13 cellular contexts compared by ENCODE assay signal in the genomic region with DNA sequence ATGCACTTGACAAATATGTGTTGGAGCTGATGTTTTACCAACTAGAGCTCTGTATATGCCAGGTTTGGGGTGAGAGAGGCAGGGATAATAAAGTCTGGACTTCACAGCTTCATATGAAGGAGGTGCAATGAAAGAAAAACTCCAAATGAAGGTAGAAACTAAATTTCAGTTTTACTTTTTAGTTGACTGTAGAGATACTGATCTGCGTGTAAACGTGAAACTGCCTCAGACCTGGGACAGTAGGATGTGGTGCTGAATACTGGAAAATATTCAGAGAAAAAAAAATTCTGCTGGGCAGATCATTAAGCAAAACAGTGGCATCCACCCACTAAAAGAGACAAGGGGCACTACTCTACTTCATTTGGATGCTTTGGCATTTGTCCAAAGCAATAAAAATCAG.
DNase-seq lines count a peak whose midpoint lies in the region; ATAC-seq and TF ChIP-seq lines count a peak whose summit lies in the region.
"Had no signal": no experiment of that assay in that cellular context is flagged by ENCODE, and none has a peak within 500 bp of the region (broad histone marks: within the 10 kb centered on the region; RNA-seq: fewer than 3 reads in every experiment).

No MANE protein-coding gene starts in this region.

- CTCF ChIA-PET in activated CD8-positive, alpha-beta memory T cell treated with anti-CD3 and anti-CD28 coated beads, Interleukin-2, amount 10 ng/mL, durations not matched to agents 7 days and 5 days (lab: Charles Lee): interaction anchor here (0.7 to 1.7 kb wide), 9 partner anchors 10 to 277 kb away, joined by 3 to 7 read pairs (median 3); no protein-coding TSS in a partner anchor

- DNase-seq in activated CD8-positive, alpha-beta memory T cell treated with anti-CD3 and anti-CD28 coated beads, Interleukin-2, amount 10 ng/mL, durations not matched to agents 7 days and 5 days: no peak
- no peak for DNase-seq in activated CD8-positive, alpha-beta memory T cell treated with anti-CD3 and anti-CD28 coated beads for 24 hours
- peak; percentile 48 for DNase-seq in T-helper 2 cell treated with Interferon-gamma antibody and Interleukin-4, amounts not matched to agents 5 μg/mL and 100 μg/mL, for 36 hours (ENCODE audit: low spot score)
- DNase-seq in natural killer cell (no peak), glomerular visceral epithelial cell (ENCODE audit: extremely low spot score) (no peak), NOMO-1 treated with dmso at 0.1 percent for 144 hours (lab: John Stamatoyannopoulos, UW; ENCODE audit: unreplicated experiment) (no peak)
- DNase-seq: colonic mucosa, DMS 273 treated with DMSO at 0.1 percent for 48 hours, pancreas, small intestine, substantia nigra had no signal

- H3K36me3 Mint-ChIP-seq in activated CD8-positive, alpha-beta memory T cell treated with anti-CD3 and anti-CD28 coated beads, Interleukin-2, amount 10 ng/mL, durations not matched to agents 7 days and 5 days: peaks cover 43% of the 10 kb centered on the region
- H3K36me3 Mint-ChIP-seq in T-helper 2 cell treated with Interferon-gamma antibody and Interleukin-4, amounts not matched to agents 5 μg/mL and 100 μg/mL, for 36 hours (ENCODE audit: low read depth): peaks cover 65% of the 10 kb centered on the region
- H3K36me3 Mint-ChIP-seq in natural killer cell: no peaks in the 10 kb centered on the region

- no peaks in the 10 kb centered on the region for H3K27me3 Mint-ChIP-seq in activated CD8-positive, alpha-beta memory T cell treated with anti-CD3 and anti-CD28 coated beads, Interleukin-2, amount 10 ng/mL, durations not matched to agents 7 days and 5 days
- H3K27me3 Mint-ChIP-seq in T-helper 2 cell treated with Interferon-gamma antibody and Interleukin-4, amounts not matched to agents 5 μg/mL and 100 μg/mL, for 36 hours (ENCODE audit: low read depth): no peaks in the 10 kb centered on the region
- H3K27me3 Mint-ChIP-seq in natural killer cell (ENCODE audit: low read depth in 2 of 2): no peaks in the 10 kb centered on the region

- H3K27ac Mint-ChIP-seq in activated CD8-positive, alpha-beta memory T cell treated with anti-CD3 and anti-CD28 coated beads, Interleukin-2, amount 10 ng/mL, durations not matched to agents 7 days and 5 days: peak overlapping the region; percentile 60
- peak overlapping the region; percentile 71 for H3K27ac Mint-ChIP-seq in T-helper 2 cell treated with Interferon-gamma antibody and Interleukin-4, amounts not matched to agents 5 μg/mL and 100 μg/mL, for 36 hours
- H3K27ac Mint-ChIP-seq in natural killer cell: no peak overlapping the region

- H3K4me1 Mint-ChIP-seq in activated CD8-positive, alpha-beta memory T cell treated with anti-CD3 and anti-CD28 coated beads, Interleukin-2, amount 10 ng/mL, durations not matched to agents 7 days and 5 days: peaks cover 17% of the 10 kb centered on the region
- H3K4me1 Mint-ChIP-seq in T-helper 2 cell treated with Interferon-gamma antibody and Interleukin-4, amounts not matched to agents 5 μg/mL and 100 μg/mL, for 36 hours (ENCODE audit: low read depth): peaks cover 20% of the 10 kb centered on the region
- peaks cover 6 to 11% of the 10 kb centered on the region in 2 donors for H3K4me1 Mint-ChIP-seq in natural killer cell

- intact Hi-C loops in natural killer cell (cut with micrococcal nuclease): no loop called here

- peak overlapping the region; percentile 14 for H3K4me3 Mint-ChIP-seq in activated CD8-positive, alpha-beta memory T cell treated with anti-CD3 and anti-CD28 coated beads, Interleukin-2, amount 10 ng/mL, durations not matched to agents 7 days and 5 days
- peak overlapping the region; percentile 76 for H3K4me3 Mint-ChIP-seq in T-helper 2 cell treated with Interferon-gamma antibody and Interleukin-4, amounts not matched to agents 5 μg/mL and 100 μg/mL, for 36 hours
- H3K4me3 Mint-ChIP-seq in natural killer cell: peak overlapping the region; percentile 4

- H3K9me3 Mint-ChIP-seq in activated CD8-positive, alpha-beta memory T cell treated with anti-CD3 and anti-CD28 coated beads, Interleukin-2, amount 10 ng/mL, durations not matched to agents 7 days and 5 days (ENCODE audit: low read depth): peaks cover 18% of the 10 kb centered on the region
- peaks cover 15% of the 10 kb centered on the region for H3K9me3 Mint-ChIP-seq in T-helper 2 cell treated with Interferon-gamma antibody and Interleukin-4, amounts not matched to agents 5 μg/mL and 100 μg/mL, for 36 hours
- peaks cover 0 to 3% of the 10 kb centered on the region in 2 donors for H3K9me3 Mint-ChIP-seq in natural killer cell

- TF ChIP-seq CTCF in natural killer cell (IDR thresholded peaks at IDR 0.05): no peak

- peak; percentile 87 for ATAC-seq in activated CD8-positive, alpha-beta memory T cell treated with anti-CD3 and anti-CD28 coated beads, Interleukin-2, amount 10 ng/mL, durations not matched to agents 7 days and 5 days
- ATAC-seq in GM18520 (IDR thresholded peaks at IDR 0.05; ENCODE audit: unreplicated experiment) (peak; percentile 65), natural killer cell (no peak), GM19395 (IDR thresholded peaks at IDR 0.05; ENCODE audit: unreplicated experiment) (no peak)
- ATAC-seq: pancreas had no signal

Comparison
In these comparisons a context has a peak if more than half of its experiments do, and no peak if none do; other contexts are left out.
1. ATAC-seq: peak in activated CD8-positive, alpha-beta memory T cell treated with anti-CD3 and anti-CD28 coated beads, Interleukin-2, amount 10 ng/mL, durations not matched to agents 7 days and 5 days (single experiment) and GM18520 (single experiment); none in natural killer cell (0 of 3) and GM19395 (single experiment).
2. H3K27ac Mint-ChIP-seq: peak in activated CD8-positive, alpha-beta memory T cell treated with anti-CD3 and anti-CD28 coated beads, Interleukin-2, amount 10 ng/mL, durations not matched to agents 7 days and 5 days (single experiment) and T-helper 2 cell treated with Interferon-gamma antibody and Interleukin-4, amounts not matched to agents 5 μg/mL and 100 μg/mL, for 36 hours (single experiment); none in natural killer cell (0 of 2).
3. H3K4me3 Mint-ChIP-seq: peak in every context shown above with its lines; median percentile 76 in T-helper 2 cell treated with Interferon-gamma antibody and Interleukin-4, amounts not matched to agents 5 μg/mL and 100 μg/mL, for 36 hours; 14 in activated CD8-positive, alpha-beta memory T cell treated with anti-CD3 and anti-CD28 coated beads, Interleukin-2, amount 10 ng/mL, durations not matched to agents 7 days and 5 days; 4 in natural killer cell.